1 cellular context compared by ENCODE assay signal in genomic region chr18:62586781-62587487, GRCh38.
TF ChIP-seq lines count a peak whose summit lies in the region.

No MANE protein-coding gene starts in this region.

TF ChIP-seq in WTC11, 78 proteins besides CTCF, POLR2A, EP300 and RAD21 (continued from another document):
- no peak for TF ChIP-seq STAT6 (CRISPR knock-in tag; conservative IDR thresholded peaks at IDR 0.05; ENCODE audit: low read depth)
TF ChIP-seq in WTC11: peak in this region for 0.
